Comparison of ENCODE assay signal across 8 cellular contexts in the genomic region with DNA sequence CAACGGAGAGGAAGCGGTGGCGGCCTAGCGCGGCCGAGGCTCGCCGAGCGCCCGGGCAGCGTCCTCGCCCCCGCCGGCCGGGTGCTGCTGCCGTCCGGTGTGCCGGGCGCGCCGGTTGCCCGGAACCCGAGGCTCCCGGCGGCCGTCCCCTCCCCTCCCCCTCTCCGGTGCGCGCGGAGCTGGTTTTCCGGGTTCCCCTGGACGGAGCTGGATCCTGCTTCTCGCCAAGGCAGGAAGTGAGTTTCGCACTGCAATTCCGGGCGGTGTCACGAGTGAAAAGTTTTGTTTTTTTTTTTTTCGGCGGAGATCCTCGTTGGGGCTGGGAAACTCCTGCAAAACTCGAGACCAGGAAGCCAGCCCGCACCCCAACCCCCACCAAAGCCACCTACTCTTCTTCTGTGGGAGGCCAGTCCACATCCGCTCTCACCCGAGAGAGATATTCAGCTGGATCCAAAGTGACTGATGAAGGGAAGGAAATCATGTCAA. TPM values are rescaled to one million over a fixed set of nuclear protein-coding genes. Genes with fewer than 3 reads are reported as not detected.
DNase-seq lines count a peak whose midpoint lies in the region; ATAC-seq and TF ChIP-seq lines count a peak whose summit lies in the region.

Gene ERBIN, plus strand, starts transcription at position 300 of the 486 bp plus-strand sequence. CDS start 66,144 bp downstream, outside the sequence.

- TF ChIP-seq EP300 in SK-N-SH (IDR thresholded peaks at IDR 0.05; ENCODE audit: borderline replicate concordance in 1 of 2, low read depth in 1 of 2, low read length in 1 of 2) (no peak), gastroesophageal sphincter (IDR thresholded peaks at IDR 0.05) (no peak)

- TF ChIP-seq RAD21 in SK-N-SH (IDR thresholded peaks at IDR 0.05; ENCODE audit: low read length), result peak; percentile 6; the same call in 1 of the 2 replicates

- peak within 1 kb of the TSS; percentile 97 for H3K4me2 ChIP-seq in SK-N-SH

- peaks cover 42 to 59% (median 58%) of the 10 kb centered on the region in 3 donors for H3K4me1 Mint-ChIP-seq in CD8-positive, alpha-beta memory T cell
- peaks cover 37% of the 10 kb centered on the region for H3K4me1 Mint-ChIP-seq in activated naive CD4-positive, alpha-beta T cell treated with anti-CD3 and anti-CD28 coated beads, Interleukin-2, amount 10 ng/mL, durations not matched to agents 7 days and 5 days

- H3K27ac ChIP-seq in CD8-positive, alpha-beta memory T cell (ENCODE audit: low read depth, low read length), result peak within 1 kb of the TSS; percentile 90
- H3K27ac ChIP-seq in HL-60 (replicated peaks), result peak within 1 kb of the TSS; percentile 99
- H3K27ac ChIP-seq in SK-N-SH (ENCODE audit: low read depth in 2 of 2, low read length in 1 of 2), result peak within 1 kb of the TSS; percentile 97 to 99
- H3K27ac ChIP-seq in gastroesophageal sphincter, result peak within 1 kb of the TSS; percentile 93 to 99 (median 98)

- no peaks in the 10 kb centered on the region for H3K36me3 ChIP-seq in CD8-positive, alpha-beta memory T cell (ENCODE audit: insufficient read depth, low read length)
- H3K36me3 ChIP-seq in SK-N-SH (replicated peaks in 1 of 2; ENCODE audit: control insufficient read depth in 1 of 2, insufficient read depth in 2 of 2, low read length in 1 of 2) (peaks cover 6 to 13% of the 10 kb centered on the region in 2 experiments), gastroesophageal sphincter (no peaks in the 10 kb centered on the region)

- peak within 1 kb of the TSS; percentile 92 to 99 (median 97) for H3K4me3 Mint-ChIP-seq in CD8-positive, alpha-beta memory T cell
- peak within 1 kb of the TSS; percentile 100 for H3K4me3 Mint-ChIP-seq in activated naive CD4-positive, alpha-beta T cell treated with anti-CD3 and anti-CD28 coated beads, Interleukin-2, amount 10 ng/mL, durations not matched to agents 7 days and 5 days

- peaks cover 43% of the 10 kb centered on the region for H3K4me1 ChIP-seq in CD8-positive, alpha-beta memory T cell (ENCODE audit: insufficient read depth, low read length)
- H3K4me1 ChIP-seq in SK-N-SH (ENCODE audit: control insufficient read depth in 1 of 2, insufficient read depth in 2 of 2, low read depth in 1 of 2, low read length in 1 of 2) (peaks cover 9 to 10% of the 10 kb centered on the region in 2 experiments; a peak in 3 of 4 replicates), gastroesophageal sphincter (peaks cover 0 to 40% (median 0%) of the 10 kb centered on the region in 3 donors)

- CTCF ChIA-PET in CD8-positive, alpha-beta memory T cell (lab: Charles Lee), result interaction anchor here (0.9 to 1.6 kb wide), 7 partner anchors 11 to 303 kb away, joined by 3 to 4 read pairs (median 3); partner anchors contain the start of genes NLN, SGTB and TRIM23
- CTCF ChIA-PET in SK-N-SH (lab: Yijun Ruan, JAX), result interaction anchor here (0.6 to 1.6 kb wide), 5 partner anchors 10 to 502 kb away, joined by 3 to 7 read pairs (median 3); no protein-coding TSS in a partner anchor
- CTCF ChIA-PET in activated naive CD4-positive, alpha-beta T cell treated with anti-CD3 and anti-CD28 coated beads, Interleukin-2, amount 10 ng/mL, durations not matched to agents 7 days and 5 days (lab: Charles Lee), result interaction anchor here (2.2 kb wide), 1 partner anchor 165 kb away, joined by 9 read pairs; no protein-coding TSS in a partner anchor

- peak; percentile 18 for ATAC-seq in GM19463 (IDR thresholded peaks at IDR 0.05; ENCODE audit: unreplicated experiment)
- peak; percentile 71 for ATAC-seq in gastroesophageal sphincter

- DNase-seq in CD8-positive, alpha-beta memory T cell, result peak; percentile 63 to 79 (median 74)
- peak; percentile 49 to 67 for DNase-seq in HL-60 (ENCODE audit: low read depth in 1 of 2, low spot score in 1 of 2)
- DNase-seq in SK-N-SH, result peak; percentile 76
- DNase-seq in activated naive CD4-positive, alpha-beta T cell treated with anti-CD3 and anti-CD28 coated beads, Interleukin-2, amount 10 ng/mL, durations not matched to agents 7 days and 5 days, result peak; percentile 80
- peak; percentile 34 for DNase-seq in occipital lobe (lab: John Stamatoyannopoulos, UW)
- DNase-seq in superior temporal gyrus (ENCODE audit: extremely low spot score), result peak; percentile 55

- peaks cover 0 to 5% of the 10 kb centered on the region in 2 donors for H3K27me3 Mint-ChIP-seq in CD8-positive, alpha-beta memory T cell
- H3K27me3 Mint-ChIP-seq in activated naive CD4-positive, alpha-beta T cell treated with anti-CD3 and anti-CD28 coated beads, Interleukin-2, amount 10 ng/mL, durations not matched to agents 7 days and 5 days, result peaks cover 19% of the 10 kb centered on the region

- H3K9me3 Mint-ChIP-seq in CD8-positive, alpha-beta memory T cell, result no peaks in the 10 kb centered on the region
- H3K9me3 Mint-ChIP-seq in activated naive CD4-positive, alpha-beta T cell treated with anti-CD3 and anti-CD28 coated beads, Interleukin-2, amount 10 ng/mL, durations not matched to agents 7 days and 5 days, result no peaks in the 10 kb centered on the region

- peak within 1 kb of the TSS; percentile 86 to 98 (median 96) for H3K27ac Mint-ChIP-seq in CD8-positive, alpha-beta memory T cell
- peak within 1 kb of the TSS; percentile 99 for H3K27ac Mint-ChIP-seq in activated naive CD4-positive, alpha-beta T cell treated with anti-CD3 and anti-CD28 coated beads, Interleukin-2, amount 10 ng/mL, durations not matched to agents 7 days and 5 days

- peak within 1 kb of the TSS; percentile 99 for H3K9ac ChIP-seq in SK-N-SH

- H3F3A ChIP-seq in SK-N-SH (replicated peaks; ENCODE audit: insufficient read depth), result peaks cover 28% of the 10 kb centered on the region

- H3K27me3 ChIP-seq in CD8-positive, alpha-beta memory T cell (ENCODE audit: insufficient read depth, low read length, poor library complexity, severe bottlenecking), result no peaks in the 10 kb centered on the region
- H3K27me3 ChIP-seq in HL-60 (ENCODE audit: insufficient read depth, poor library complexity, severe bottlenecking), result no peaks in the 10 kb centered on the region
- no peaks in the 10 kb centered on the region for H3K27me3 ChIP-seq in SK-N-SH (ENCODE audit: insufficient read depth)
- no peaks in the 10 kb centered on the region for H3K27me3 ChIP-seq in gastroesophageal sphincter

- peak; percentile 29 to 46 for TF ChIP-seq POLR2A in gastroesophageal sphincter (IDR thresholded peaks at IDR 0.05)

- H3K4me3 ChIP-seq in CD8-positive, alpha-beta memory T cell (ENCODE audit: low read length), result peak within 1 kb of the TSS; percentile 73
- H3K4me3 ChIP-seq in HL-60 (replicated peaks; ENCODE audit: insufficient read depth, low read length) (peak within 1 kb of the TSS; percentile 59), SK-N-SH (ENCODE audit: low read depth in 2 of 2, low read length in 1 of 2) (peak within 1 kb of the TSS; percentile 93 to 96), gastroesophageal sphincter (peak within 1 kb of the TSS; percentile 81 to 92)

- H3K9me2 ChIP-seq in SK-N-SH, result no peaks in the 10 kb centered on the region

- POLR2A ChIA-PET in CD8-positive, alpha-beta memory T cell (lab: Charles Lee), result interaction anchor here (0.5 to 2.3 kb wide), 13 partner anchors 35 to 1160 kb away, joined by 3 to 16 read pairs (median 3); partner anchors contain the start of genes CENPK, NLN, PPWD1 and SGTB
- POLR2A ChIA-PET in SK-N-SH (lab: Yijun Ruan, JAX), result interaction anchor here (0.7 to 1.2 kb wide), 3 partner anchors 17 to 218 kb away, joined by 3 to 9 read pairs (median 3); partner anchors contain the start of gene SREK1

- H3K36me3 Mint-ChIP-seq in CD8-positive, alpha-beta memory T cell, result peaks cover 0 to 40% (median 5%) of the 10 kb centered on the region in 3 donors
- peaks cover 24% of the 10 kb centered on the region for H3K36me3 Mint-ChIP-seq in activated naive CD4-positive, alpha-beta T cell treated with anti-CD3 and anti-CD28 coated beads, Interleukin-2, amount 10 ng/mL, durations not matched to agents 7 days and 5 days

- peaks cover 51% of the 10 kb centered on the region for H3K79me2 ChIP-seq in SK-N-SH (ENCODE audit: insufficient read depth)

- under 1% methylated on average over 16 of the region's 44 CpGs for WGBS in SK-N-SH (ENCODE audit: low lambda C conversion rate)
- 0% methylated on average over 12 to 14 of the region's 44 CpGs for WGBS in gastroesophageal sphincter (ENCODE audit: low coverage in 1 of 2), 2 donors

- H2AFZ ChIP-seq in SK-N-SH (ENCODE audit: low read depth), result peak within 1 kb of the TSS; percentile 62

- no peak for TF ChIP-seq CTCF in HL-60 (IDR thresholded peaks at IDR 0.05; ENCODE audit: insufficient read depth, low read length)
- no peak for TF ChIP-seq CTCF in SK-N-SH (IDR thresholded peaks at IDR 0.05)
- TF ChIP-seq CTCF in gastroesophageal sphincter (IDR thresholded peaks at IDR 0.05), result no peak

- H3K9me3 ChIP-seq in CD8-positive, alpha-beta memory T cell (ENCODE audit: low read length), result no peaks in the 10 kb centered on the region
- no peaks in the 10 kb centered on the region for H3K9me3 ChIP-seq in SK-N-SH
- H3K9me3 ChIP-seq in gastroesophageal sphincter, result no peaks in the 10 kb centered on the region

- peaks cover 36% of the 10 kb centered on the region for H4K20me1 ChIP-seq in SK-N-SH (ENCODE audit: insufficient read depth)

TF ChIP-seq in SK-N-SH, 30 proteins besides CTCF, POLR2A, EP300 and RAD21 (continues in another document):
- TF ChIP-seq SIN3A (IDR thresholded peaks at IDR 0.05; ENCODE audit: borderline replicate concordance, low read depth, low read length) (peak; percentile 51; the same call in 1 of the 2 replicates), FOSL2 (IDR thresholded peaks at IDR 0.05; ENCODE audit: borderline replicate concordance, low read depth) (no peak), FOXJ3 (CRISPR knock-in tag; IDR thresholded peaks at IDR 0.05) (no peak), SMC3 (IDR thresholded peaks at IDR 0.05; ENCODE audit: low read depth, low read length) (peak; percentile 0; the same call in 1 of the 2 replicates), USF2 (IDR thresholded peaks at IDR 0.05; ENCODE audit: borderline replicate concordance, low read depth, low read length) (no peak), FOXM1 (IDR thresholded peaks at IDR 0.05; ENCODE audit: low read depth) (no peak), MXI1 (IDR thresholded peaks at IDR 0.05; ENCODE audit: low read depth, low read length) (peak; percentile 54; the same call in 1 of the 2 replicates), RXRA (IDR thresholded peaks at IDR 0.05; ENCODE audit: borderline replicate concordance, low read depth) (no peak)

RNA-seq across cellular contexts. Expression of gene ERBIN, which starts in this region (rescaled TPM):
- 10 to 100 TPM; 40.9 to 43.1 TPM for total RNA-seq in CD8-positive, alpha-beta memory T cell
- 49.0 TPM for polyA plus RNA-seq in CD8-positive, alpha-beta memory T cell
- polyA plus RNA-seq in SK-N-SH (2012; rRNA removed), result 10.3 and 14.0 TPM in 2 replicates
- 16.0 and 18.2 TPM in 2 replicates for polyA plus RNA-seq in SK-N-SH (2012; cell fraction: cytosol; rRNA removed)
- 8.0 and 21.9 TPM in 2 replicates for polyA plus RNA-seq in SK-N-SH (2012; cell fraction: nucleus; rRNA removed)
- total RNA-seq in gastroesophageal sphincter, result 10 to 100 TPM; 54.4 to 71.6 (median 62.7) TPM
- total RNA-seq in occipital lobe, result 88.3 TPM

Comparison
In these comparisons a context has a peak if more than half of its experiments do, and no peak if none do; other contexts are left out.
1. Peak in every context shown above with its lines: DNase-seq, ATAC-seq, H3K4me3 ChIP-seq and H3K27ac ChIP-seq.